In genomic region chr22:19178659-19179471, GRCh38 we compare ENCODE assay signal across 8 cellular contexts. TPM values are rescaled to one million over a fixed set of nuclear protein-coding genes. Genes with fewer than 3 reads are reported as not detected.
DNase-seq lines count a peak whose midpoint lies in the region; ATAC-seq and TF ChIP-seq lines count a peak whose summit lies in the region.

TSS of gene SLC25A1 (minus strand) at chr22:19178736. CDS start at chr22:19178673, 63 bp downstream.

- intact Hi-C loops in A673 (cut with micrococcal nuclease; ENCODE audit: unreplicated experiment): loop anchor here (2.0 to 5.0 kb wide), 2 partner anchors 113 to 454 kb away; partner anchors contain the start of gene CLTCL1

- POLR2A ChIA-PET in A673 (lab: Charles Lee; ENCODE audit: low non-redundant PET): no interaction called here

- no peaks in the 10 kb centered on the region for H3K9me3 ChIP-seq in A673 (ENCODE audit: low read depth, low read length, poor library complexity, severe bottlenecking)

- TF ChIP-seq POLR2A in GM18526 (IDR thresholded peaks at IDR 0.05; ENCODE audit: extremely low read depth, insufficient read length): peak; percentile 32

- DNase-seq in A673 (ENCODE audit: low spot score) (peak; percentile 93), NCI-H2227 treated with DMSO at 0.1 percent for 48 hours (lab: John Stamatoyannopoulos, UW) (peak; percentile 88), islet precursor cell (peak; percentile 94)
- peak; percentile 59 for DNase-seq in activated CD4-positive, CD25-positive, alpha-beta regulatory T cell treated with anti-CD3 and anti-CD28 coated beads, Interleukin-2, amount 50 U/mL, for 16 hours (ENCODE audit: low read depth, low spot score)
- peak; percentile 60 for DNase-seq in central memory CD4-positive, alpha-beta T cell
- peak; percentile 71 to 90 for DNase-seq in stimulated activated CD4-positive, alpha-beta T cell treated with anti-CD3 and anti-CD28 coated beads, Interleukin-12 subunit alpha, Interleukin-12 subunit beta, amount 100 ng/mL, for 24 hours (ENCODE audit: low read depth in 2 of 2)

- H3K27me3 ChIP-seq in A673 (replicated peaks; ENCODE audit: insufficient read depth, low read depth, low read length, poor library complexity): no peaks in the 10 kb centered on the region

- BruUV-seq in A673 (replicated peaks; lab: Mats Ljungman, UMichigan): no TSS peak

- peaks cover 19% of the 10 kb centered on the region for H3K36me3 ChIP-seq in A673 (ENCODE audit: insufficient read depth, low read length, poor library complexity, severe bottlenecking)

- peak; percentile 48 for ATAC-seq in HG03095 (IDR thresholded peaks at IDR 0.05; ENCODE audit: unreplicated experiment)

- peaks cover 32% of the 10 kb centered on the region for H3K4me1 ChIP-seq in A673 (ENCODE audit: insufficient read depth, low read length, poor library complexity, severe bottlenecking)

- no peak for TF ChIP-seq CTCF in A673 (conservative IDR thresholded peaks at IDR 0.05; ENCODE audit: low read depth, low read length)

- H3K27ac ChIP-seq in A673 (ENCODE audit: low read depth, low read length, poor library complexity, severe bottlenecking): peak within 1 kb of the TSS; percentile 81

- peak within 1 kb of the TSS; percentile 87 for H3K4me3 ChIP-seq in A673 (ENCODE audit: low read depth, low read length, poor library complexity, severe bottlenecking)

- CTCF ChIA-PET in A673 (lab: Charles Lee): interaction anchor here (1.2 to 2.8 kb wide), 2 partner anchors 186 to 451 kb away, joined by 3 to 12 read pairs; no protein-coding TSS in a partner anchor

RNA-seq across cellular contexts. Expression of gene SLC25A1, which starts in this region (rescaled TPM):
- 91.0 and 115 TPM in 2 replicates for total RNA-seq in A673 (2021)

Comparison
In these comparisons a context has a peak if more than half of its experiments do, and no peak if none do; other contexts are left out.
1. Peak in every context shown above with its lines: DNase-seq, ATAC-seq, H3K4me3 ChIP-seq and H3K27ac ChIP-seq.